Comparison of ENCODE assay signal across 8 cellular contexts in the genomic region with DNA sequence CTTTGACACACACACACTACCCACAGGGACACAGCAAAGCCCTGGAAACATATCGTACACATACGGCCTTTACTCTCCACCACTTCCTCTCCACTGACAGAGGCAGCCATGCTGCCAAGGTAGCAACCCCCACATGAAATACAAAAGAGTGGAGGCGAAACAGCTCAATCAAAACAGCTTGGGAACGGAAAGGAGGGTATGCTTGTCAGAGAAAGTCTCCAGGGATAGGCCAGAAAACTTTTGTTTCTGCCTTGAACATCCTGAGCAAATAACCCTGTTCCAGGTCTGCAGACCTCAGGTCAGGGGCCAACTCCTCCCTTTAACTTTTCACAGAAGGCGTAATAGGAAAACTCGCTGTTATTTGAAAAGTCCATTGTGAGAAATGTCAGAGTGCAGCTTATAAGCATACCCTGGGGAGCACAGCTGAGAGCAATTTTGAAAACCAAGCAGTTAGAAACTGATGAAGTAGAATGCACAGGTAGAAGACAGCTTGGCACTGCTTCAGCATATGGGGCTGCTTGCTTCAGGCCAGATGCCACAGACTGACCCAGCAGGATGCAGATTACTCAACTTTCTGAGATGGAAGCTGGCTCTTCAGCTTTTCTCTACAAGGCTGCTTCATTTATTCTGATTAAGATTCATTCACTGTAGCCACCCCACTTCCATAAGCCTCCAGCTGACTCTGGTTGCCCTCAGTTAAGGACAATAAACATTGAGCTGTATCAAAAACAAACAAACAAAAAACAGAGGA. TPM values are rescaled to one million over a fixed set of nuclear protein-coding genes. Genes with fewer than 3 reads are reported as not detected.
DNase-seq lines count a peak whose midpoint lies in the region; ATAC-seq and TF ChIP-seq lines count a peak whose summit lies in the region.

No MANE protein-coding gene starts in this region.

- H3K9me3 Mint-ChIP-seq in activated CD8-positive, alpha-beta T cell treated with anti-CD3 and anti-CD28 coated beads, Interleukin-2, amount 10 ng/mL, durations not matched to agents 7 days and 5 days (ENCODE audit: insufficient read depth), result no peaks in the 10 kb centered on the region

- H3K36me3 Mint-ChIP-seq in activated CD8-positive, alpha-beta T cell treated with anti-CD3 and anti-CD28 coated beads, Interleukin-2, amount 10 ng/mL, durations not matched to agents 7 days and 5 days (ENCODE audit: low read depth), result peaks cover 41% of the 10 kb centered on the region

- TF ChIP-seq CTCF in thyroid gland (IDR thresholded peaks at IDR 0.05) (no peak), brain microvascular endothelial cell (IDR thresholded peaks at IDR 0.05; ENCODE audit: low read depth, low read length, missing control alignments) (no peak)

- H3K9me3 ChIP-seq in thyroid gland, result no peaks in the 10 kb centered on the region

- DNase-seq in EL (peak; percentile 52), left cardiac atrium (no peak), thyroid gland (peak; percentile 40 to 46), brain microvascular endothelial cell (no peak)
- peak; percentile 71 for DNase-seq in activated CD8-positive, alpha-beta T cell treated with anti-CD3 and anti-CD28 coated beads, Interleukin-2, amount 10 ng/mL, durations not matched to agents 7 days and 5 days

- peak overlapping the region; percentile 94 for H3K27ac Mint-ChIP-seq in activated CD8-positive, alpha-beta T cell treated with anti-CD3 and anti-CD28 coated beads, Interleukin-2, amount 10 ng/mL, durations not matched to agents 7 days and 5 days

- H3K4me1 ChIP-seq in thyroid gland, result peaks cover 14 to 70% of the 10 kb centered on the region in 2 donors

- WGBS in thyroid gland, 2 donors, result 48 to 63% methylated on average over 6 of the region's 6 CpGs

- intact Hi-C loops in left cardiac atrium (cut with DNase I), result no loop called here
- intact Hi-C loops in thyroid gland (cut with DNase I), result no loop called here

- CTCF ChIA-PET in activated CD8-positive, alpha-beta T cell treated with anti-CD3 and anti-CD28 coated beads, Interleukin-2, amount 10 ng/mL, durations not matched to agents 7 days and 5 days (lab: Charles Lee), result interaction anchor here (0.9 to 12.5 kb wide), 10 partner anchors 9 to 687 kb away, joined by 3 to 215 read pairs (median 6); no protein-coding TSS in a partner anchor

- no peaks in the 10 kb centered on the region for H3K27me3 ChIP-seq in thyroid gland
- no peaks in the 10 kb centered on the region for H3K27me3 ChIP-seq in brain microvascular endothelial cell (replicated peaks)

- H3K27ac ChIP-seq in thyroid gland (peak overlapping the region in 2 of 3 donors; percentile 18 to 35), brain microvascular endothelial cell (no peak overlapping the region)

- H3K4me1 Mint-ChIP-seq in activated CD8-positive, alpha-beta T cell treated with anti-CD3 and anti-CD28 coated beads, Interleukin-2, amount 10 ng/mL, durations not matched to agents 7 days and 5 days (ENCODE audit: low read depth), result peaks cover 49% of the 10 kb centered on the region

- no peak overlapping the region for H3K4me3 ChIP-seq in thyroid gland (replicated peaks in 1 of 3)
- no peak overlapping the region for H3K4me3 ChIP-seq in brain microvascular endothelial cell (ENCODE audit: low read depth, low read length)

- TF ChIP-seq POLR2A in thyroid gland (IDR thresholded peaks at IDR 0.05), result no peak

- in situ Hi-C loops in brain microvascular endothelial cell (cut with HindIII; ENCODE audit: low pct_ligation_motif_present, low sequenced_read_pairs), result no loop called here

- ATAC-seq in HG03135 (IDR thresholded peaks at IDR 0.05; ENCODE audit: unreplicated experiment), result peak; percentile 51
- peak; percentile 95 for ATAC-seq in activated CD8-positive, alpha-beta T cell treated with anti-CD3 and anti-CD28 coated beads, Interleukin-2, amount 10 ng/mL, durations not matched to agents 7 days and 5 days
- peak; percentile 35 to 41 for ATAC-seq in left cardiac atrium
- no peak for ATAC-seq in GM18870 (IDR thresholded peaks at IDR 0.05; ENCODE audit: unreplicated experiment)
- ATAC-seq in GM19467 (IDR thresholded peaks at IDR 0.05; ENCODE audit: unreplicated experiment), result no peak

- H3K36me3 ChIP-seq in thyroid gland (no peaks in the 10 kb centered on the region), brain microvascular endothelial cell (replicated peaks) (no peaks in the 10 kb centered on the region)

- H3K27me3 Mint-ChIP-seq in activated CD8-positive, alpha-beta T cell treated with anti-CD3 and anti-CD28 coated beads, Interleukin-2, amount 10 ng/mL, durations not matched to agents 7 days and 5 days (ENCODE audit: low read depth), result no peaks in the 10 kb centered on the region

- POLR2A ChIA-PET in activated CD8-positive, alpha-beta T cell treated with anti-CD3 and anti-CD28 coated beads, Interleukin-2, amount 10 ng/mL, durations not matched to agents 7 days and 5 days (lab: Charles Lee), result interaction anchor here (1.0 to 2.6 kb wide), 3 partner anchors 18 to 230 kb away, joined by 4 to 19 read pairs (median 15); partner anchors contain the start of genes CLSPN, KIAA0319L and NCDN

- H3K4me3 Mint-ChIP-seq in activated CD8-positive, alpha-beta T cell treated with anti-CD3 and anti-CD28 coated beads, Interleukin-2, amount 10 ng/mL, durations not matched to agents 7 days and 5 days, result peak overlapping the region; percentile 64

RNA-seq across cellular contexts. Expression of gene KIAA0319L, which starts 18.0 kb away (rescaled TPM):
- 10 to 100 TPM; 27.0 to 36.1 TPM for total RNA-seq in activated CD8-positive, alpha-beta T cell treated with anti-CD3 and anti-CD28 coated beads, Interleukin-2, amount 10 ng/mL, durations not matched to agents 7 days and 5 days
- 10 to 100 TPM; 50.2 to 56.6 TPM for total RNA-seq in left cardiac atrium
- total RNA-seq in thyroid gland, result 100 to 1,000 TPM in 3 of 4 donors, 10 to 100 TPM in 1; 65.8 to 123 (median 111) TPM

RNA-seq across cellular contexts. Expression of gene NCDN, which starts 18.4 kb away (rescaled TPM):
- total RNA-seq in activated CD8-positive, alpha-beta T cell treated with anti-CD3 and anti-CD28 coated beads, Interleukin-2, amount 10 ng/mL, durations not matched to agents 7 days and 5 days, result 10 to 100 TPM; 19.3 to 19.4 TPM
- total RNA-seq in left cardiac atrium (10 to 100 TPM; 23.4 TPM), thyroid gland (10 to 100 TPM; 16.1 to 32.0 (median 26.9) TPM)

RNA-seq across cellular contexts. Expression of gene TFAP2E, which starts 33.9 kb away (rescaled TPM):
- total RNA-seq in activated CD8-positive, alpha-beta T cell treated with anti-CD3 and anti-CD28 coated beads, Interleukin-2, amount 10 ng/mL, durations not matched to agents 7 days and 5 days, result 1 to 10 TPM; 1.0 to 1.1 TPM
- total RNA-seq in left cardiac atrium, result under 1 TPM; 0.32 to 0.47 TPM
- total RNA-seq in thyroid gland, result under 1 TPM in 1 of 4 donors, not detected in 3; 0.81 TPM

Comparison
In these comparisons a context has a peak if more than half of its experiments do, and no peak if none do; other contexts are left out.
1. DNase-seq: peak in EL (single experiment), activated CD8-positive, alpha-beta T cell treated with anti-CD3 and anti-CD28 coated beads, Interleukin-2, amount 10 ng/mL, durations not matched to agents 7 days and 5 days (single experiment) and thyroid gland (2 of 2); none in left cardiac atrium (single experiment) and brain microvascular endothelial cell (single experiment).
2. ATAC-seq: peak in HG03135 (single experiment), activated CD8-positive, alpha-beta T cell treated with anti-CD3 and anti-CD28 coated beads, Interleukin-2, amount 10 ng/mL, durations not matched to agents 7 days and 5 days (single experiment) and left cardiac atrium (2 of 2); none in GM18870 (single experiment) and GM19467 (single experiment).